13 cellular contexts compared by ENCODE assay signal in genomic region chr15:90540768-90541167, GRCh38.
"Had no signal": no experiment of that assay in that cellular context is flagged by ENCODE, and none has a peak within 500 bp of the region (broad histone marks: within the 10 kb centered on the region; RNA-seq: fewer than 3 reads in every experiment).

No MANE protein-coding gene starts in this region.

- H3K36me3 ChIP-seq: neutrophil had no signal

- H3K4me1 ChIP-seq: SJSA1 had no signal

- DNase-seq: activated CD8-positive, alpha-beta memory T cell treated with anti-CD3 and anti-CD28 coated beads for 24 hours; esophagus squamous epithelium; foreskin fibroblast; immature natural killer cell; left cardiac atrium; lower lobe of right lung; retina; stimulated activated CD4-positive, alpha-beta T cell treated with anti-CD3 and anti-CD28 coated beads, Interleukin-4, amount 100 ng/mL, for 1 hour had no signal

- H3K9me3 Mint-ChIP-seq: immature natural killer cell, mesothelial cell of epicardium had no signal

- H3K27ac ChIP-seq: ascending aorta, esophagus squamous epithelium, lower lobe of right lung, neutrophil, SJSA1 had no signal

- H3K4me3 Mint-ChIP-seq: immature natural killer cell, mesothelial cell of epicardium had no signal

- ATAC-seq: left cardiac atrium, lower lobe of right lung had no signal

- H3K4me3 ChIP-seq: ascending aorta, esophagus squamous epithelium, lower lobe of right lung, SJSA1 had no signal

- H3K9me3 ChIP-seq: ascending aorta, esophagus squamous epithelium, lower lobe of right lung, neutrophil, SJSA1 had no signal

- FAIRE-seq: bronchial epithelial cell had no signal

- H3K27me3 ChIP-seq: ascending aorta, esophagus squamous epithelium, neutrophil, SJSA1 had no signal

- H3K27ac Mint-ChIP-seq: mesothelial cell of epicardium had no signal
